ENCODE assay signal across 38 cellular contexts in genomic region chr14:38608244-38608643, GRCh38.
"Had no signal": no experiment of that assay in that cellular context is flagged by ENCODE, and none has a peak within 500 bp of the region (broad histone marks: within the 10 kb centered on the region; RNA-seq: fewer than 3 reads in every experiment).

No MANE protein-coding gene starts in this region.

- H3K4me1 ChIP-seq: ascending aorta had no signal

- H3K4me3 ChIP-seq: ascending aorta, cardiac muscle cell had no signal

- DNase-seq: activated B cell treated with CpG ODN at 0.5 μM for 24 hours; activated CD4-positive, alpha-beta memory T cell treated with anti-CD3 and anti-CD28 coated beads for 36 hours; activated CD4-positive, alpha-beta T cell treated with anti-CD3 and anti-CD28 coated beads for 4 hours; activated CD4-positive, alpha-beta T cell treated with anti-CD3 and anti-CD28 coated beads, Interleukin-2, amount 10 ng/mL, durations not matched to agents 24 days and 14 days; activated CD4-positive, alpha-beta T cell treated with anti-CD3 and anti-CD28 coated beads, Interleukin-2, amount 50 U/mL, for 1 hour; activated CD4-positive, alpha-beta T cell treated with anti-CD3 and anti-CD28 coated beads, Interleukin-2, amount 50 U/mL, for 4 hours; activated CD4-positive, CD25-positive, alpha-beta regulatory T cell treated with anti-CD3 and anti-CD28 coated beads, Interleukin-2, amount 50 U/mL, for 72 hours; activated CD8-positive, alpha-beta memory T cell treated with anti-CD3 and anti-CD28 coated beads, Interleukin-2, amount 50 U/mL, for 4 hours; activated CD8-positive, alpha-beta T cell treated with anti-CD3 and anti-CD28 coated beads for 36 hours; activated effector memory CD4-positive, alpha-beta T cell treated with anti-CD3 and anti-CD28 coated beads, Interleukin-2, amount 50 U/mL, for 16 hours; activated gamma-delta T cell treated with Interleukin-2 at 50 U/mL for 16 hours; activated naive CD4-positive, alpha-beta T cell; activated naive CD4-positive, alpha-beta T cell treated with anti-CD3 and anti-CD28 coated beads for 36 hours; activated naive CD4-positive, alpha-beta T cell treated with anti-CD3 and anti-CD28 coated beads, Interleukin-2, amount 50 U/mL, for 16 hours; activated naive CD8-positive, alpha-beta T cell treated with anti-CD3 and anti-CD28 coated beads for 36 hours; activated T-cell treated with anti-CD3 and anti-CD28 coated beads for 4 hours; activated T-cell treated with anti-CD3 and anti-CD28 coated beads, Interleukin-2, amount 50 U/mL, for 1 hour; activated T-cell treated with anti-CD3 and anti-CD28 coated beads, Interleukin-2, amount 50 U/mL, for 4 hours; activated T-cell treated with anti-CD3 and anti-CD28 coated beads, Interleukin-2, amount 50 U/mL, for 72 hours; amygdala; anterior cingulate cortex; caudate nucleus; SW 1271; T-helper 1 cell; T-helper 2 cell; T-helper 9 cell had no signal

- H3K27me3 Mint-ChIP-seq: activated B cell treated with CpG ODN at 0.5 μM for 24 hours; activated CD4-positive, alpha-beta memory T cell treated with anti-CD3 and anti-CD28 coated beads for 36 hours; activated CD4-positive, alpha-beta T cell treated with anti-CD3 and anti-CD28 coated beads, Interleukin-2, amount 10 ng/mL, durations not matched to agents 24 days and 14 days; activated CD8-positive, alpha-beta T cell treated with anti-CD3 and anti-CD28 coated beads for 36 hours; activated naive CD8-positive, alpha-beta T cell treated with anti-CD3 and anti-CD28 coated beads for 36 hours; activated T-helper 17 cell treated with anti-CD3 and anti-CD28 coated beads, Interleukin-2, amount 50 U/mL, for 72 hours; brain; central memory CD8-positive, alpha-beta T cell had no signal

- H3K9me3 Mint-ChIP-seq: activated B cell treated with CpG ODN at 0.5 μM for 24 hours; activated CD4-positive, alpha-beta T cell treated with anti-CD3 and anti-CD28 coated beads, Interleukin-2, amount 10 ng/mL, durations not matched to agents 24 days and 14 days; activated naive CD4-positive, alpha-beta T cell treated with anti-CD3 and anti-CD28 coated beads for 36 hours; activated T-cell treated with anti-CD3 and anti-CD28 coated beads, Interleukin-2, amount 50 U/mL, for 4 hours; activated T-helper 1 cell treated with anti-CD3 and anti-CD28 coated beads, Interleukin-12 subunit alpha, Interleukin-12 subunit beta, Interleukin-2, Interleukin-4 antibody, amounts not matched to agents 30 ng/mL and 10 ng/mL and 1 ng/mL, durations not matched to agents 14 hours and 24 hours and 36 hours; T-helper 1 cell treated with Interleukin-12 subunit alpha and Interleukin-12 subunit beta and Interleukin-4 antibody, amounts not matched to agents 30 μg/mL and 1 μg/mL, for 36 hours; T-helper 2 cell treated with Interferon-gamma antibody and Interleukin-4, amounts not matched to agents 5 μg/mL and 100 μg/mL, for 36 hours had no signal

- ATAC-seq: activated CD8-positive, alpha-beta T cell treated with anti-CD3 and anti-CD28 coated beads for 36 hours; activated naive CD4-positive, alpha-beta T cell treated with anti-CD3 and anti-CD28 coated beads, Interleukin-2, amount 50 U/mL, for 72 hours; activated T-cell treated with anti-CD3 and anti-CD28 coated beads, Interleukin-2, amount 50 U/mL, for 4 hours; activated T-cell treated with anti-CD3 and anti-CD28 coated beads, Interleukin-2, amount 50 U/mL, for 72 hours; activated T-helper 17 cell treated with anti-CD3 and anti-CD28 coated beads, Interleukin-2, amount 50 U/mL, for 72 hours had no signal

- H3K27ac ChIP-seq: ascending aorta, cardiac muscle cell, VCaP had no signal

- H3K9me3 ChIP-seq: ascending aorta had no signal

- H3K27ac Mint-ChIP-seq: activated B cell treated with CpG ODN at 0.5 μM for 24 hours; activated CD4-positive, alpha-beta memory T cell treated with anti-CD3 and anti-CD28 coated beads for 36 hours; activated CD4-positive, alpha-beta T cell treated with anti-CD3 and anti-CD28 coated beads, Interleukin-2, amount 10 ng/mL, durations not matched to agents 24 days and 14 days; activated CD8-positive, alpha-beta T cell treated with anti-CD3 and anti-CD28 coated beads for 36 hours; activated naive CD4-positive, alpha-beta T cell treated with anti-CD3 and anti-CD28 coated beads for 36 hours; activated naive CD4-positive, alpha-beta T cell treated with anti-CD3 and anti-CD28 coated beads, Interleukin-2, amount 50 U/mL, for 72 hours; activated naive CD8-positive, alpha-beta T cell treated with anti-CD3 and anti-CD28 coated beads for 36 hours; activated T-cell treated with anti-CD3 and anti-CD28 coated beads, Interleukin-2, amount 50 U/mL, for 72 hours; activated T-helper 1 cell treated with anti-CD3 and anti-CD28 coated beads, Interleukin-12 subunit alpha, Interleukin-12 subunit beta, Interleukin-2, Interleukin-4 antibody, amounts not matched to agents 30 ng/mL and 10 ng/mL and 1 ng/mL, durations not matched to agents 14 hours and 24 hours and 36 hours; activated T-helper 17 cell treated with anti-CD3 and anti-CD28 coated beads, Interleukin-2, amount 50 U/mL, for 72 hours; brain; T-helper 1 cell treated with Interleukin-12 subunit alpha and Interleukin-12 subunit beta and Interleukin-4 antibody, amounts not matched to agents 30 μg/mL and 1 μg/mL, for 36 hours; T-helper 2 cell treated with Interferon-gamma antibody and Interleukin-4, amounts not matched to agents 5 μg/mL and 100 μg/mL, for 36 hours had no signal

- H3K36me3 ChIP-seq: ascending aorta, cardiac muscle cell had no signal

- H3K4me1 Mint-ChIP-seq: activated B cell treated with CpG ODN at 0.5 μM for 24 hours; activated CD4-positive, alpha-beta T cell treated with anti-CD3 and anti-CD28 coated beads, Interleukin-2, amount 10 ng/mL, durations not matched to agents 24 days and 14 days; activated naive CD8-positive, alpha-beta T cell treated with anti-CD3 and anti-CD28 coated beads for 36 hours; activated T-helper 17 cell treated with anti-CD3 and anti-CD28 coated beads, Interleukin-2, amount 50 U/mL, for 72 hours; central memory CD8-positive, alpha-beta T cell had no signal

- H3K27me3 ChIP-seq: ascending aorta, cardiac muscle cell had no signal

- H3K4me3 Mint-ChIP-seq: activated B cell treated with CpG ODN at 0.5 μM for 24 hours; activated CD4-positive, alpha-beta memory T cell treated with anti-CD3 and anti-CD28 coated beads for 36 hours; activated CD4-positive, alpha-beta T cell treated with anti-CD3 and anti-CD28 coated beads, Interleukin-2, amount 10 ng/mL, durations not matched to agents 24 days and 14 days; activated CD8-positive, alpha-beta T cell treated with anti-CD3 and anti-CD28 coated beads for 36 hours; activated naive CD4-positive, alpha-beta T cell treated with anti-CD3 and anti-CD28 coated beads for 36 hours; activated naive CD8-positive, alpha-beta T cell treated with anti-CD3 and anti-CD28 coated beads for 36 hours; activated T-cell treated with anti-CD3 and anti-CD28 coated beads, Interleukin-2, amount 50 U/mL, for 4 hours; activated T-cell treated with anti-CD3 and anti-CD28 coated beads, Interleukin-2, amount 50 U/mL, for 72 hours; activated T-helper 1 cell treated with anti-CD3 and anti-CD28 coated beads, Interleukin-12 subunit alpha, Interleukin-12 subunit beta, Interleukin-2, Interleukin-4 antibody, amounts not matched to agents 30 ng/mL and 10 ng/mL and 1 ng/mL, durations not matched to agents 14 hours and 24 hours and 36 hours; activated T-helper 17 cell treated with anti-CD3 and anti-CD28 coated beads, Interleukin-2, amount 50 U/mL, for 72 hours; brain; central memory CD8-positive, alpha-beta T cell; T-helper 1 cell treated with Interleukin-12 subunit alpha and Interleukin-12 subunit beta and Interleukin-4 antibody, amounts not matched to agents 30 μg/mL and 1 μg/mL, for 36 hours; T-helper 2 cell treated with Interferon-gamma antibody and Interleukin-4, amounts not matched to agents 5 μg/mL and 100 μg/mL, for 36 hours had no signal

- H3K36me3 Mint-ChIP-seq: activated CD4-positive, alpha-beta memory T cell treated with anti-CD3 and anti-CD28 coated beads for 36 hours; activated naive CD4-positive, alpha-beta T cell treated with anti-CD3 and anti-CD28 coated beads, Interleukin-2, amount 50 U/mL, for 72 hours; activated naive CD8-positive, alpha-beta T cell treated with anti-CD3 and anti-CD28 coated beads for 36 hours; brain had no signal

- FAIRE-seq: bronchial epithelial cell, TTC549 had no signal
